Comparison of ENCODE assay signal across 29 cellular contexts in genomic region chr4:144304025-144304424, GRCh38.
"Had no signal": no experiment of that assay in that cellular context is flagged by ENCODE, and none has a peak within 500 bp of the region (broad histone marks: within the 10 kb centered on the region; RNA-seq: fewer than 3 reads in every experiment).

No MANE protein-coding gene starts in this region.

- DNase-seq: activated B cell treated with CpG ODN at 0.5 μM for 24 hours; activated CD4-positive, alpha-beta T cell treated with anti-CD3 and anti-CD28 coated beads for 48 hours; activated CD4-positive, alpha-beta T cell treated with anti-CD3 and anti-CD28 coated beads, Interleukin-2, amount 50 U/mL, for 1 hour; activated CD4-positive, alpha-beta T cell treated with anti-CD3 and anti-CD28 coated beads, Interleukin-2, amount 50 U/mL, for 48 hours; activated CD8-positive, alpha-beta memory T cell treated with anti-CD3 and anti-CD28 coated beads for 24 hours; activated CD8-positive, alpha-beta T cell treated with anti-CD3 and anti-CD28 coated beads for 36 hours; activated effector memory CD4-positive, alpha-beta T cell treated with Interleukin-2 at 50 U/mL for 16 hours; activated gamma-delta T cell treated with Interleukin-2 at 50 U/mL for 16 hours; activated naive CD4-positive, alpha-beta T cell treated with anti-CD3 and anti-CD28 coated beads, Interleukin-2, amount 50 U/mL, for 16 hours; activated naive CD4-positive, alpha-beta T cell treated with Interleukin-2 at 50 U/mL for 16 hours; activated T-cell treated with anti-CD3 and anti-CD28 coated beads, Interleukin-2, amount 50 U/mL, for 4 hours; amniotic stem cell; anterior cingulate cortex; body of pancreas; caudate nucleus; cortex of kidney; dermis blood vessel endothelial cell; effector CD4-positive, alpha-beta T cell; effector memory CD8-positive, alpha-beta T cell; erythroblast; foreskin keratinocyte; gastrocnemius medialis; glutamatergic neuron; heart left ventricle; T1000; WERI-Rb-1 had no signal

- H3K27me3 ChIP-seq: body of pancreas, esophagus muscularis mucosa, foreskin keratinocyte, gastrocnemius medialis, heart left ventricle had no signal

- H3K4me1 ChIP-seq: body of pancreas, esophagus muscularis mucosa, gastrocnemius medialis, heart left ventricle had no signal

- H3K27ac ChIP-seq: body of pancreas, esophagus muscularis mucosa, foreskin keratinocyte, gastrocnemius medialis, heart left ventricle, WERI-Rb-1 had no signal

- H3K36me3 ChIP-seq: esophagus muscularis mucosa, gastrocnemius medialis, heart left ventricle, WERI-Rb-1 had no signal

- H3K4me3 ChIP-seq: body of pancreas, esophagus muscularis mucosa, gastrocnemius medialis, heart left ventricle had no signal

- ATAC-seq: activated CD4-positive, CD25-positive, alpha-beta regulatory T cell treated with anti-CD3 and anti-CD28 coated beads, Interleukin-2, amount 50 U/mL, for 24 hours; activated CD8-positive, alpha-beta T cell treated with anti-CD3 and anti-CD28 coated beads for 36 hours; activated T-cell treated with anti-CD3 and anti-CD28 coated beads, Interleukin-2, amount 50 U/mL, for 4 hours; activated T-helper 17 cell treated with anti-CD3 and anti-CD28 coated beads, Interleukin-2, amount 50 U/mL, for 72 hours; body of pancreas; effector memory CD8-positive, alpha-beta T cell; foreskin keratinocyte; gastrocnemius medialis; heart left ventricle had no signal

- H3K9me3 ChIP-seq: body of pancreas, esophagus muscularis mucosa, gastrocnemius medialis had no signal
